ENCODE assay signal across 8 cellular contexts in the genomic region with DNA sequence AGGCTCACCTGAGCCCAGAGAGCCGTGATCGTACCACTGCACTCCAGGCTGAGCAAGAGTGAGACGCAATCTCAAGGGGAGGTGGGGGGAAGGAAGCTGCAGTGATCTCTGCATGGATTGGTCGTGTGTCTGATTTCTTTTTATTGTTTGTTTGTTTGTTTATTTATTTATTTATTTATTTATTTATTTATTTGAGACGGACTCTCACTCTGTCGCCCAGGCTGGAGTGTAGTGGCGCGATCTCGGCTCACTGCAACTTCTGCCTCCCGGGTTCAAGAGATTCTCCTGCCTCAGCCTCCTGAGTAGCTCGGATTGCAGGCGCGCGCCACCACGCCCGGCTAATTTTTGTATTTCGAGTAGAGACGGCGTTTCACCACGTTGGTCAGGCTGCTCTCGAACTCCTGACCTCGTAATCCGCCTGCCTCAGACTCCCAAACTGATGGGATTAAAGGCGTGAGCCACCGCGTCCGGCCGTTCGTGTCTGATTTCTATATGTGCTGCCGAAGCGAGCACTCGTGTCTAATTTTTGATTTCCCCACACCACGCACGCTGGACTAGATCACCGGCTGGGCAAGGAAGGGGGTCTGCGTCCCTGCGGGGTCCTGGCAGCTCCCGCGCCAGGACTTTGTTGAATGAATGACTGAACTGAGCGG. TPM values are rescaled to one million over a fixed set of nuclear protein-coding genes. Genes with fewer than 3 reads are reported as not detected.
A peak's percentile ranks its signal among the peaks of the same experiment; 100 is the strongest.
DNase-seq lines count a peak whose midpoint lies in the region; ATAC-seq and TF ChIP-seq lines count a peak whose summit lies in the region.

No MANE protein-coding gene starts in this region.

- H3K27me3 ChIP-seq in CD8-positive, alpha-beta memory T cell (ENCODE audit: insufficient read depth, low read length, poor library complexity, severe bottlenecking) = no peaks in the 10 kb centered on the region
- no peaks in the 10 kb centered on the region for H3K27me3 ChIP-seq in NT2/D1 (ENCODE audit: insufficient read depth, insufficient read length)
- H3K27me3 ChIP-seq in osteoblast (ENCODE audit: insufficient read depth, low read length) = peaks cover 5% of the 10 kb centered on the region

- ATAC-seq in HG03460 (IDR thresholded peaks at IDR 0.05; ENCODE audit: unreplicated experiment) (no peak), HG03565 (IDR thresholded peaks at IDR 0.05; ENCODE audit: unreplicated experiment) (no peak)

- H3K4me1 Mint-ChIP-seq in CD8-positive, alpha-beta memory T cell = peaks cover 37 to 56% (median 42%) of the 10 kb centered on the region in 3 donors
- H3K4me1 Mint-ChIP-seq in endothelial cell (ENCODE audit: unreplicated experiment) = peaks cover 26% of the 10 kb centered on the region

- H2AFZ ChIP-seq in osteoblast (ENCODE audit: low read length) = peak overlapping the region; percentile 91

- H3K79me2 ChIP-seq in osteoblast (ENCODE audit: insufficient read depth, low read length) = no peaks in the 10 kb centered on the region

- peaks cover 47% of the 10 kb centered on the region for H3K4me1 ChIP-seq in CD8-positive, alpha-beta memory T cell (ENCODE audit: insufficient read depth, low read length)
- H3K4me1 ChIP-seq in NT2/D1 (ENCODE audit: insufficient read depth, insufficient read length) (peaks cover 7% of the 10 kb centered on the region), osteoblast (ENCODE audit: insufficient read depth, low read length) (peaks cover 20% of the 10 kb centered on the region)

- peak overlapping the region; percentile 54 to 91 (median 76) for H3K27ac Mint-ChIP-seq in CD8-positive, alpha-beta memory T cell
- no peak overlapping the region for H3K27ac Mint-ChIP-seq in endothelial cell (ENCODE audit: unreplicated experiment)

- H3K27ac ChIP-seq in CD8-positive, alpha-beta memory T cell (ENCODE audit: low read depth, low read length) = no peak overlapping the region
- H3K27ac ChIP-seq in osteoblast (ENCODE audit: low read depth, low read length) = peak overlapping the region; percentile 45

- CTCF ChIA-PET in CD8-positive, alpha-beta memory T cell (lab: Charles Lee) = interaction anchor here (1.5 to 17.8 kb wide), 3 partner anchors 10 to 39 kb away, joined by 4 to 289 read pairs (median 58); partner anchors contain the start of gene CLDN9

- POLR2A ChIA-PET in CD8-positive, alpha-beta memory T cell (lab: Charles Lee) = interaction anchor here (0.6 to 1.8 kb wide), 7 partner anchors 8 to 139 kb away, joined by 3 to 7 read pairs (median 4); no protein-coding TSS in a partner anchor

- TF ChIP-seq CTCF in endothelial cell (IDR thresholded peaks at IDR 0.05; ENCODE audit: unreplicated experiment) (no peak), osteoblast (IDR thresholded peaks at IDR 0.05; ENCODE audit: extremely low read depth, low read depth, low read length) (no peak)

- H3K27me3 Mint-ChIP-seq in CD8-positive, alpha-beta memory T cell = peaks cover 2 to 3% of the 10 kb centered on the region in 2 donors
- H3K27me3 Mint-ChIP-seq in endothelial cell (ENCODE audit: unreplicated experiment) = peaks cover 26% of the 10 kb centered on the region

- DNase-seq in CD8-positive, alpha-beta memory T cell = no peak
- DNase-seq in NT2/D1 (ENCODE audit: low read depth, low spot score) (no peak), endothelial cell (ENCODE audit: low spot score) (no peak), osteoblast (ENCODE audit: insufficient read length, low spot score, missing footprints) (no peak), NCI-H2029 treated with DMSO at 0.1 percent for 48 hours (lab: John Stamatoyannopoulos, UW) (no peak), NCI-H524 (lab: John Stamatoyannopoulos, UW) (no peak)

- no peaks in the 10 kb centered on the region for H3K36me3 ChIP-seq in CD8-positive, alpha-beta memory T cell (ENCODE audit: insufficient read depth, low read length)
- H3K36me3 ChIP-seq in NT2/D1 (ENCODE audit: insufficient read depth, insufficient read length, low read length) (peaks cover 39% of the 10 kb centered on the region), osteoblast (ENCODE audit: insufficient read depth, low read length) (peaks cover 15% of the 10 kb centered on the region)

- peaks cover 23% of the 10 kb centered on the region for H4K20me1 ChIP-seq in osteoblast (ENCODE audit: insufficient read depth, low read length)

- H3K36me3 Mint-ChIP-seq in CD8-positive, alpha-beta memory T cell = peaks cover 0 to 6% (median 3%) of the 10 kb centered on the region in 3 donors
- peaks cover 4% of the 10 kb centered on the region for H3K36me3 Mint-ChIP-seq in endothelial cell (ENCODE audit: low read depth, unreplicated experiment)

- no peaks in the 10 kb centered on the region for H3K9me3 Mint-ChIP-seq in CD8-positive, alpha-beta memory T cell
- no peaks in the 10 kb centered on the region for H3K9me3 Mint-ChIP-seq in endothelial cell (ENCODE audit: unreplicated experiment)

- no peaks in the 10 kb centered on the region for H3K9me3 ChIP-seq in CD8-positive, alpha-beta memory T cell (ENCODE audit: low read length)
- H3K9me3 ChIP-seq in NT2/D1 (ENCODE audit: insufficient read depth, low read length) (no peaks in the 10 kb centered on the region), osteoblast (ENCODE audit: low read depth, low read length) (no peaks in the 10 kb centered on the region)

- H3K4me3 Mint-ChIP-seq in CD8-positive, alpha-beta memory T cell = peak overlapping the region; percentile 83 to 95 (median 87)
- H3K4me3 Mint-ChIP-seq in endothelial cell (ENCODE audit: unreplicated experiment) = peak overlapping the region; percentile 77

- peak overlapping the region; percentile 75 for H3K9ac ChIP-seq in NT2/D1 (ENCODE audit: insufficient read length, low read depth)

- H3K4me2 ChIP-seq in osteoblast (ENCODE audit: insufficient read depth, low read length) = peak overlapping the region; percentile 88

- peak overlapping the region; percentile 45 for H3K4me3 ChIP-seq in CD8-positive, alpha-beta memory T cell (ENCODE audit: low read length)
- H3K4me3 ChIP-seq in NT2/D1 (ENCODE audit: insufficient read length, low read depth) (peak overlapping the region; percentile 97), osteoblast (ENCODE audit: insufficient read depth, low read length) (peak overlapping the region; percentile 94)

RNA-seq across cellular contexts. Expression of gene TNFRSF12A, which starts 0.4 kb away (rescaled TPM):
- total RNA-seq in CD8-positive, alpha-beta memory T cell = 1 to 10 TPM; 3.7 to 4.5 TPM
- 2.1 TPM for polyA plus RNA-seq in CD8-positive, alpha-beta memory T cell
- total RNA-seq in endothelial cell (ENCODE audit: unreplicated experiment) (3.0 TPM), osteoblast (143 and 159 TPM in 2 replicates)

RNA-seq across cellular contexts. Expression of gene CLDN6, which starts 1.7 kb away (rescaled TPM):
- not detected for total RNA-seq in CD8-positive, alpha-beta memory T cell
- polyA plus RNA-seq in CD8-positive, alpha-beta memory T cell = not detected
- total RNA-seq in endothelial cell (ENCODE audit: unreplicated experiment) (33.0 TPM), osteoblast (under 0.01 TPM in 1 of 2 replicates, not detected in the other)

RNA-seq across cellular contexts. Expression of gene HCFC1R1, which starts 4.0 kb away (rescaled TPM):
- total RNA-seq in CD8-positive, alpha-beta memory T cell = 10 to 100 TPM; 25.6 to 26.3 TPM
- polyA plus RNA-seq in CD8-positive, alpha-beta memory T cell = 23.7 TPM
- total RNA-seq in endothelial cell (ENCODE audit: unreplicated experiment) (28.7 TPM), osteoblast (20.3 and 21.2 TPM in 2 replicates)

RNA-seq across cellular contexts. Expression of gene THOC6, which starts 4.1 kb away (rescaled TPM):
- 10 to 100 TPM; 56.8 to 59.4 TPM for total RNA-seq in CD8-positive, alpha-beta memory T cell
- 46.2 TPM for polyA plus RNA-seq in CD8-positive, alpha-beta memory T cell
- total RNA-seq in endothelial cell (ENCODE audit: unreplicated experiment) (22.9 TPM), osteoblast (21.8 and 23.5 TPM in 2 replicates)

RNA-seq across cellular contexts. Expression of gene CLDN9, which starts 7.0 kb away (rescaled TPM):
- total RNA-seq in CD8-positive, alpha-beta memory T cell = not detected
- not detected for polyA plus RNA-seq in CD8-positive, alpha-beta memory T cell
- total RNA-seq in endothelial cell (ENCODE audit: unreplicated experiment) (not detected), osteoblast (not detected in 2 replicates)

Comparison
In these comparisons a context has a peak if more than half of its experiments do, and no peak if none do; other contexts are left out.
1. H3K4me3 ChIP-seq: peak in every context shown above with its lines; median percentile 97 in NT2/D1; 94 in osteoblast; 45 in CD8-positive, alpha-beta memory T cell.
2. RNA of gene TNFRSF12A, which starts 0.4 kb away (total RNA-seq): 143 to 159 TPM in osteoblast; 3.7 to 4.5 TPM in CD8-positive, alpha-beta memory T cell and 3.0 TPM in endothelial cell (single experiment); every median in the first group is over 10 times any median in the second.
3. RNA of gene CLDN6, which starts 1.7 kb away (total RNA-seq): 33.0 TPM in endothelial cell (single experiment); not detected in CD8-positive, alpha-beta memory T cell and under 0.01 TPM in osteoblast; every median in the first group is over 10 times any median in the second.